10 cellular contexts compared by ENCODE assay signal in genomic region chr12:989051-989450, GRCh38. TPM values are rescaled to one million over a fixed set of nuclear protein-coding genes. Genes with fewer than 3 reads are reported as not detected.
DNase-seq lines count a peak whose midpoint lies in the region; ATAC-seq and TF ChIP-seq lines count a peak whose summit lies in the region.
"Had no signal": no experiment of that assay in that cellular context is flagged by ENCODE, and none has a peak within 500 bp of the region (broad histone marks: within the 10 kb centered on the region; RNA-seq: fewer than 3 reads in every experiment).

No MANE protein-coding gene starts in this region.

- no peak overlapping the region for H3K27ac ChIP-seq in breast epithelium
- peak overlapping the region in 1 of 2 donors; percentile 98 for H3K27ac ChIP-seq in tibial artery

- ATAC-seq in T-helper 17 cell (no peak), GM21529 (IDR thresholded peaks at IDR 0.05; ENCODE audit: unreplicated experiment) (no peak)

- peaks cover 36% of the 10 kb centered on the region for H3K36me3 Mint-ChIP-seq in MCF 10A (ENCODE audit: insufficient read depth, unreplicated experiment)
- H3K36me3 Mint-ChIP-seq in T-helper 17 cell (ENCODE audit: low read depth): peaks cover 5% of the 10 kb centered on the region
- H3K36me3 Mint-ChIP-seq in immature natural killer cell: no peaks in the 10 kb centered on the region

- DNase-seq in MCF 10A (ENCODE audit: unreplicated experiment) (no peak), breast epithelium (ENCODE audit: low spot score in 2 of 2) (no peak), T-helper 17 cell (no peak), immature natural killer cell (no peak), tibial artery (no peak), NCI-H1436 (lab: John Stamatoyannopoulos, UW) (no peak)
- DNase-seq in activated CD8-positive, alpha-beta memory T cell treated with anti-CD3 and anti-CD28 coated beads for 24 hours: no peak
- DNase-seq: activated CD4-positive, alpha-beta T cell treated with anti-CD3 and anti-CD28 coated beads, Interleukin-2, amount 50 U/mL, for 4 hours; cortex of kidney had no signal

- TF ChIP-seq CTCF in MCF 10A (IDR thresholded peaks at IDR 0.05; ENCODE audit: unreplicated experiment) (no peak), breast epithelium (IDR thresholded peaks at IDR 0.05) (no peak), tibial artery (IDR thresholded peaks at IDR 0.05) (no peak)

- H3K36me3 ChIP-seq in breast epithelium: no peaks in the 10 kb centered on the region
- no peaks in the 10 kb centered on the region for H3K36me3 ChIP-seq in tibial artery

- no TSS peak for BruUV-seq in MCF 10A (replicated peaks; lab: Mats Ljungman, UMichigan)

- H3K4me1 Mint-ChIP-seq in MCF 10A (ENCODE audit: insufficient read depth, unreplicated experiment): peaks cover 29% of the 10 kb centered on the region
- peaks cover 24% of the 10 kb centered on the region for H3K4me1 Mint-ChIP-seq in T-helper 17 cell
- peaks cover 27 to 37% of the 10 kb centered on the region in 2 donors for H3K4me1 Mint-ChIP-seq in immature natural killer cell

- CTCF ChIA-PET in MCF 10A (lab: Yijun Ruan, JAX): interaction anchor here (0.7 kb wide), 1 partner anchor 667 kb away, joined by 3 read pairs; no protein-coding TSS in a partner anchor

- intact Hi-C loops in MCF 10A (cut with micrococcal nuclease) (no loop called here), breast epithelium (cut with DNase I; ENCODE audit: low total_unique reads) (no loop called here), tibial artery (cut with DNase I; ENCODE audit: low total_unique reads) (no loop called here)

- POLR2A ChIA-PET in MCF 10A (lab: Yijun Ruan, JAX): interaction anchor here (0.7 to 0.8 kb wide), 5 partner anchors 13 to 801 kb away, joined by 3 to 4 read pairs (median 3); no protein-coding TSS in a partner anchor

- no peak overlapping the region for H3K4me3 ChIP-seq in breast epithelium
- peak overlapping the region; percentile 98 for H3K4me3 ChIP-seq in tibial artery

- H3K27me3 ChIP-seq in breast epithelium (no peaks in the 10 kb centered on the region), tibial artery (no peaks in the 10 kb centered on the region)

- H3K4me1 ChIP-seq in breast epithelium: peaks cover 0 to 15% of the 10 kb centered on the region in 2 donors
- peaks cover 0 to 36% (median 25%) of the 10 kb centered on the region in 4 donors for H3K4me1 ChIP-seq in tibial artery

- H3K9me3 Mint-ChIP-seq in MCF 10A (ENCODE audit: unreplicated experiment): no peaks in the 10 kb centered on the region
- H3K9me3 Mint-ChIP-seq in immature natural killer cell: no peaks in the 10 kb centered on the region

- H3K4me3 Mint-ChIP-seq in MCF 10A (ENCODE audit: unreplicated experiment): peak overlapping the region; percentile 99
- peak overlapping the region; percentile 100 for H3K4me3 Mint-ChIP-seq in T-helper 17 cell
- H3K4me3 Mint-ChIP-seq in immature natural killer cell: peak overlapping the region in 4 of 5 donors; percentile 6 to 84 (median 29)

- no peak for TF ChIP-seq POLR2A in breast epithelium (IDR thresholded peaks at IDR 0.05)

- H3K27ac Mint-ChIP-seq in MCF 10A (ENCODE audit: low read depth, unreplicated experiment) (peak overlapping the region; percentile 56), T-helper 17 cell (peak overlapping the region; percentile 90), immature natural killer cell (peak overlapping the region in 1 of 6 donors; percentile 10)

- no peaks in the 10 kb centered on the region for H3K27me3 Mint-ChIP-seq in MCF 10A (ENCODE audit: insufficient read depth, unreplicated experiment)
- no peaks in the 10 kb centered on the region for H3K27me3 Mint-ChIP-seq in T-helper 17 cell
- H3K27me3 Mint-ChIP-seq in immature natural killer cell (ENCODE audit: low read depth in 3 of 3): peaks cover 14 to 25% (median 20%) of the 10 kb centered on the region in 3 donors

- H3K9me3 ChIP-seq in breast epithelium (no peaks in the 10 kb centered on the region), T-helper 17 cell (ENCODE audit: control insufficient read depth, low read length, poor library complexity, severe bottlenecking) (no peaks in the 10 kb centered on the region), tibial artery (no peaks in the 10 kb centered on the region)

RNA-seq across cellular contexts. Expression of gene ERC1, which starts 2.0 kb away (rescaled TPM):
- 55.1 and 86.8 TPM in 2 replicates for total RNA-seq in MCF 10A (2022)
- 10 to 100 TPM; 47.4 to 63.4 (median 52.8) TPM for total RNA-seq in breast epithelium
- total RNA-seq in T-helper 17 cell: 10 to 100 TPM; 46.7 to 52.1 TPM
- 10 to 100 TPM in 1 of 3 donors, 1 to 10 TPM in 2; 1.7 to 14.0 (median 5.4) TPM for polyA plus RNA-seq in immature natural killer cell

RNA-seq across cellular contexts. Expression of gene RAD52, which starts 39.6 kb away (rescaled TPM):
- total RNA-seq in MCF 10A (2022) (26.0 and 27.9 TPM in 2 replicates), breast epithelium (10 to 100 TPM; 13.3 to 30.6 (median 19.0) TPM), T-helper 17 cell (10 to 100 TPM; 11.9 to 13.3 TPM)
- 1 to 10 TPM in 2 of 3 donors, under 1 TPM in 1; 0.11 to 6.0 (median 4.9) TPM for polyA plus RNA-seq in immature natural killer cell

Comparison
In these comparisons a context has a peak if more than half of its experiments do, and no peak if none do; other contexts are left out.
1. H3K4me3 Mint-ChIP-seq: peak in every context shown above with its lines; median percentile 100 in T-helper 17 cell; 99 in MCF 10A; 29 in immature natural killer cell.
2. H3K4me3 ChIP-seq: peak in tibial artery (2 of 2); none in breast epithelium (0 of 3).